In genomic region chr6:168825226-168826077, GRCh38 we compare ENCODE assay signal across 16 cellular contexts.
DNase-seq lines count a peak whose midpoint lies in the region; ATAC-seq and TF ChIP-seq lines count a peak whose summit lies in the region.
"Had no signal": no experiment of that assay in that cellular context is flagged by ENCODE, and none has a peak within 500 bp of the region (broad histone marks: within the 10 kb centered on the region; RNA-seq: fewer than 3 reads in every experiment).

No MANE protein-coding gene starts in this region.

- H3K27ac ChIP-seq in mesendoderm (ENCODE audit: low read depth, low read length) (no peak overlapping the region), esophagus muscularis mucosa (replicated peaks in 1 of 4) (no peak overlapping the region)
- H3K27ac ChIP-seq: A549, C4-2B, HL-60 had no signal

- POLR2A ChIA-PET in WTC11 (lab: Charles Lee) = no interaction called here

- H3K4ac ChIP-seq in mesendoderm (ENCODE audit: low read depth, low read length) = no peak overlapping the region

- H3K56ac ChIP-seq in mesendoderm (ENCODE audit: low read length) = peak overlapping the region; percentile 25

- no peaks in the 10 kb centered on the region for H3K79me1 ChIP-seq in mesendoderm (ENCODE audit: low read length)

- no peak overlapping the region for H2BK5ac ChIP-seq in mesendoderm (ENCODE audit: low read length)

- no peaks in the 10 kb centered on the region for H3K9me3 ChIP-seq in esophagus muscularis mucosa
- H3K9me3 ChIP-seq: A549, BE2C had no signal

- no peak overlapping the region for H2BK15ac ChIP-seq in mesendoderm (replicated peaks; ENCODE audit: low read depth)

- no peaks in the 10 kb centered on the region for H3K27me3 Mint-ChIP-seq in stimulated activated memory B cell treated with anti-CD40 and anti-IgM and Interleukin-4, amounts not matched to agents 10 μg/mL and 1 μg/mL and 100 μg/mL, for 72 hours
- H3K27me3 Mint-ChIP-seq in WTC11 (ENCODE audit: low read depth) = no peaks in the 10 kb centered on the region

- peak; percentile 64 for ATAC-seq in stimulated activated memory B cell treated with anti-CD40 and anti-IgM and Interleukin-4, amounts not matched to agents 10 μg/mL and 1 μg/mL and 100 μg/mL, for 72 hours
- ATAC-seq in GM19467 (IDR thresholded peaks at IDR 0.05; ENCODE audit: unreplicated experiment) (no peak), WTC11 (no peak; the same call in 1 of the 2 replicates), GM18519 (IDR thresholded peaks at IDR 0.05; ENCODE audit: low FRiP score, unreplicated experiment) (no peak)
- ATAC-seq: A549 had no signal

- no peak overlapping the region for H4K8ac ChIP-seq in mesendoderm (ENCODE audit: low read depth, low read length)

- H3K4me1 ChIP-seq in mesendoderm (ENCODE audit: control insufficient read depth, low read depth, low read length) = peaks cover 4% of the 10 kb centered on the region
- peaks cover 0 to 8% (median 1%) of the 10 kb centered on the region in 4 donors for H3K4me1 ChIP-seq in esophagus muscularis mucosa
- H3K4me1 ChIP-seq: A549, BE2C had no signal

- peak; percentile 20 for DNase-seq in M059J (ENCODE audit: low read depth)
- DNase-seq in RPMI8226 = peak; percentile 59
- DNase-seq in mesendoderm = no peak
- DNase-seq in WTC11 (ENCODE audit: low spot score) = no peak
- no peak for DNase-seq in esophagus muscularis mucosa (ENCODE audit: extremely low spot score)
- DNase-seq: BE2C; CD4-positive, alpha-beta memory T cell; DND-41; GDM1; H7 had no signal

- no peaks in the 10 kb centered on the region for H3K36me3 Mint-ChIP-seq in stimulated activated memory B cell treated with anti-CD40 and anti-IgM and Interleukin-4, amounts not matched to agents 10 μg/mL and 1 μg/mL and 100 μg/mL, for 72 hours
- no peaks in the 10 kb centered on the region for H3K36me3 Mint-ChIP-seq in WTC11
- H3K36me3 Mint-ChIP-seq: CD4-positive, alpha-beta memory T cell had no signal

- H3K27ac Mint-ChIP-seq in stimulated activated memory B cell treated with anti-CD40 and anti-IgM and Interleukin-4, amounts not matched to agents 10 μg/mL and 1 μg/mL and 100 μg/mL, for 72 hours = no peak overlapping the region
- H3K27ac Mint-ChIP-seq in WTC11 = no peak overlapping the region
- H3K27ac Mint-ChIP-seq: CD4-positive, alpha-beta memory T cell had no signal

- H4K5ac ChIP-seq in mesendoderm (ENCODE audit: low read length) = no peak overlapping the region

- no peak for TF ChIP-seq EP300 in esophagus muscularis mucosa (IDR thresholded peaks at IDR 0.05)

- H3K4me2 ChIP-seq in mesendoderm (ENCODE audit: low read length) = no peak overlapping the region
- H3K4me2 ChIP-seq: A549 had no signal

- WGBS in mesendoderm (ENCODE audit: extremely low coverage, insufficient coverage, low lambda C conversion rate) = no CpG with 5 or more reads among the region's 68 CpGs
- 93% methylated on average over 39 of the region's 68 CpGs for WGBS in esophagus muscularis mucosa

- H3K4me3 Mint-ChIP-seq in stimulated activated memory B cell treated with anti-CD40 and anti-IgM and Interleukin-4, amounts not matched to agents 10 μg/mL and 1 μg/mL and 100 μg/mL, for 72 hours = no peak overlapping the region
- H3K4me3 Mint-ChIP-seq in WTC11 = no peak overlapping the region
- H3K4me3 Mint-ChIP-seq: CD4-positive, alpha-beta memory T cell had no signal

- H2AK5ac ChIP-seq in mesendoderm (ENCODE audit: low read length) = no peak overlapping the region

- no peaks in the 10 kb centered on the region for H3K79me2 ChIP-seq in mesendoderm (ENCODE audit: control insufficient read depth, insufficient read depth, low read length)

- H3K18ac ChIP-seq in mesendoderm (ENCODE audit: low read length) = no peak overlapping the region

- H3K36me3 ChIP-seq in mesendoderm (ENCODE audit: control insufficient read depth, insufficient read depth, low read length) = no peaks in the 10 kb centered on the region
- H3K36me3 ChIP-seq in esophagus muscularis mucosa = no peaks in the 10 kb centered on the region
- H3K36me3 ChIP-seq: BE2C had no signal

- no peak for TF ChIP-seq POLR2A in esophagus muscularis mucosa (IDR thresholded peaks at IDR 0.05; ENCODE audit: low read depth)

- H3K23ac ChIP-seq in mesendoderm (ENCODE audit: low read length) = no peak overlapping the region

- no peak overlapping the region for H3K9ac ChIP-seq in mesendoderm (ENCODE audit: low read length)

- intact Hi-C loops in esophagus muscularis mucosa (cut with DNase I) = no loop called here

- no peaks in the 10 kb centered on the region for H3K27me3 ChIP-seq in mesendoderm (ENCODE audit: insufficient read depth, low read length, poor library complexity)
- no peaks in the 10 kb centered on the region for H3K27me3 ChIP-seq in esophagus muscularis mucosa
- H3K27me3 ChIP-seq: BE2C had no signal

- H3K4me3 ChIP-seq in mesendoderm (ENCODE audit: low read length) (no peak overlapping the region), esophagus muscularis mucosa (no peak overlapping the region)
- H3K4me3 ChIP-seq: A549 had no signal

- CTCF ChIA-PET in WTC11 (lab: Charles Lee) = interaction anchor here (0.9 kb wide), 2 partner anchors 12 to 114 kb away, joined by 3 to 4 read pairs; no protein-coding TSS in a partner anchor

- no peak overlapping the region for H2BK120ac ChIP-seq in mesendoderm (ENCODE audit: low read depth, low read length)

- TF ChIP-seq CTCF in WTC11 (IDR thresholded peaks at IDR 0.05) = no peak
- no peak for TF ChIP-seq CTCF in esophagus muscularis mucosa (IDR thresholded peaks at IDR 0.05)

- no peaks in the 10 kb centered on the region for H3K4me1 Mint-ChIP-seq in stimulated activated memory B cell treated with anti-CD40 and anti-IgM and Interleukin-4, amounts not matched to agents 10 μg/mL and 1 μg/mL and 100 μg/mL, for 72 hours
- peaks cover 21% of the 10 kb centered on the region for H3K4me1 Mint-ChIP-seq in WTC11
- H3K4me1 Mint-ChIP-seq: CD4-positive, alpha-beta memory T cell had no signal

- no peaks in the 10 kb centered on the region for H3K9me3 Mint-ChIP-seq in stimulated activated memory B cell treated with anti-CD40 and anti-IgM and Interleukin-4, amounts not matched to agents 10 μg/mL and 1 μg/mL and 100 μg/mL, for 72 hours
- peaks cover 12% of the 10 kb centered on the region; the same call in 1 of the 2 replicates for H3K9me3 Mint-ChIP-seq in WTC11

TF ChIP-seq in WTC11, 78 proteins besides CTCF, POLR2A, EP300 and RAD21 (continues in another document):
- TF ChIP-seq, protein P1, sequence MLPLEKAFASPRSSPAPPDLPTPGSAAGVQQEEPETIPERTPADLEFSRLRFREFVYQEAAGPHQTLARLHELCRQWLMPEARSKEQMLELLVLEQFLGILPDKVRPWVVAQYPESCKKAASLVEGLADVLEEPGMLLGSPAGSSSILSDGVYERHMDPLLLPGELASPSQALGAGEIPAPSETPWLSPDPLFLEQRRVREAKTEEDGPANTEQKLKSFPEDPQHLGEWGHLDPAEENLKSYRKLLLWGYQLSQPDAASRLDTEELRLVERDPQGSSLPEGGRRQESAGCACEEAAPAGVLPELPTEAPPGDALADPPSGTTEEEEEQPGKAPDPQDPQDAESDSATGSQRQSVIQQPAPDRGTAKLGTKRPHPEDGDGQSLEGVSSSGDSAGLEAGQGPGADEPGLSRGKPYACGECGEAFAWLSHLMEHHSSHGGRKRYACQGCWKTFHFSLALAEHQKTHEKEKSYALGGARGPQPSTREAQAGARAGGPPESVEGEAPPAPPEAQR (CRISPR knock-in tag; IDR thresholded peaks at IDR 0.05) = no peak
- TF ChIP-seq NR1H2 (CRISPR knock-in tag; IDR thresholded peaks at IDR 0.05) = no peak
- TF ChIP-seq ZNF138 (CRISPR knock-in tag; conservative IDR thresholded peaks at IDR 0.05) = no peak
- TF ChIP-seq, protein P2, sequence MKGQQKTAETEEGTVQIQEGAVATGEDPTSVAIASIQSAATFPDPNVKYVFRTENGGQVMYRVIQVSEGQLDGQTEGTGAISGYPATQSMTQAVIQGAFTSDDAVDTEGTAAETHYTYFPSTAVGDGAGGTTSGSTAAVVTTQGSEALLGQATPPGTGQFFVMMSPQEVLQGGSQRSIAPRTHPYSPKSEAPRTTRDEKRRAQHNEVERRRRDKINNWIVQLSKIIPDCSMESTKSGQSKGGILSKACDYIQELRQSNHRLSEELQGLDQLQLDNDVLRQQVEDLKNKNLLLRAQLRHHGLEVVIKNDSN (CRISPR knock-in tag; IDR thresholded peaks at IDR 0.05) = no peak
- TF ChIP-seq, protein P3, sequence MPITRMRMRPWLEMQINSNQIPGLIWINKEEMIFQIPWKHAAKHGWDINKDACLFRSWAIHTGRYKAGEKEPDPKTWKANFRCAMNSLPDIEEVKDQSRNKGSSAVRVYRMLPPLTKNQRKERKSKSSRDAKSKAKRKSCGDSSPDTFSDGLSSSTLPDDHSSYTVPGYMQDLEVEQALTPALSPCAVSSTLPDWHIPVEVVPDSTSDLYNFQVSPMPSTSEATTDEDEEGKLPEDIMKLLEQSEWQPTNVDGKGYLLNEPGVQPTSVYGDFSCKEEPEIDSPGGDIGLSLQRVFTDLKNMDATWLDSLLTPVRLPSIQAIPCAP (CRISPR knock-in tag; IDR thresholded peaks at IDR 0.05) = no peak
- TF ChIP-seq, protein P4, sequence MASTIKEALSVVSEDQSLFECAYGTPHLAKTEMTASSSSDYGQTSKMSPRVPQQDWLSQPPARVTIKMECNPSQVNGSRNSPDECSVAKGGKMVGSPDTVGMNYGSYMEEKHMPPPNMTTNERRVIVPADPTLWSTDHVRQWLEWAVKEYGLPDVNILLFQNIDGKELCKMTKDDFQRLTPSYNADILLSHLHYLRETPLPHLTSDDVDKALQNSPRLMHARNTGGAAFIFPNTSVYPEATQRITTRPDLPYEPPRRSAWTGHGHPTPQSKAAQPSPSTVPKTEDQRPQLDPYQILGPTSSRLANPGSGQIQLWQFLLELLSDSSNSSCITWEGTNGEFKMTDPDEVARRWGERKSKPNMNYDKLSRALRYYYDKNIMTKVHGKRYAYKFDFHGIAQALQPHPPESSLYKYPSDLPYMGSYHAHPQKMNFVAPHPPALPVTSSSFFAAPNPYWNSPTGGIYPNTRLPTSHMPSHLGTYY (CRISPR knock-in tag; IDR thresholded peaks at IDR 0.05) = no peak

Comparison
In these comparisons a context has a peak if more than half of its experiments do, and no peak if none do; other contexts are left out.
1. DNase-seq: peak in M059J (single experiment) and RPMI8226 (single experiment); none in mesendoderm (single experiment), WTC11 (single experiment) and esophagus muscularis mucosa (single experiment).